8 cellular contexts compared by ENCODE assay signal in genomic region chr16:5072334-5073278, GRCh38. TPM values are rescaled to one million over a fixed set of nuclear protein-coding genes. Genes with fewer than 3 reads are reported as not detected.
A peak's percentile ranks its signal among the peaks of the same experiment; 100 is the strongest.
DNase-seq lines count a peak whose midpoint lies in the region; ATAC-seq and TF ChIP-seq lines count a peak whose summit lies in the region.

No MANE protein-coding gene starts in this region.

- CTCF ChIA-PET in SK-N-SH (lab: Yijun Ruan, JAX), result interaction anchor here (1.1 to 1.5 kb wide), 4 partner anchors 9 to 14 kb away, joined by 3 to 8 read pairs (median 4); no protein-coding TSS in a partner anchor

- peak overlapping the region; percentile 73 for H3K9ac ChIP-seq in SK-N-SH

- no peak for TF ChIP-seq CTCF in SK-N-SH (IDR thresholded peaks at IDR 0.05)
- TF ChIP-seq CTCF in foreskin keratinocyte (conservative IDR thresholded peaks at IDR 0.05), result no peak
- TF ChIP-seq CTCF in sigmoid colon (IDR thresholded peaks at IDR 0.05), result no peak

- TF ChIP-seq RAD21 in SK-N-SH (IDR thresholded peaks at IDR 0.05; ENCODE audit: low read length), result no peak

- no peaks in the 10 kb centered on the region for H3K9me2 ChIP-seq in SK-N-SH

- H3K27ac ChIP-seq in SK-N-SH (ENCODE audit: low read depth in 2 of 2, low read length in 1 of 2), result peak overlapping the region; percentile 62 to 74; a peak in 3 of 4 replicates
- peak overlapping the region; percentile 31 for H3K27ac ChIP-seq in foreskin keratinocyte
- H3K27ac ChIP-seq in sigmoid colon, result peak overlapping the region; percentile 76 to 84 (median 78)

- H4K20me1 ChIP-seq in SK-N-SH (ENCODE audit: insufficient read depth), result no peaks in the 10 kb centered on the region

- DNase-seq in SK-N-SH (peak; percentile 8), foreskin keratinocyte (no peak), sigmoid colon (peak; percentile 51), kidney glomerular epithelial cell (lab: John Stamatoyannopoulos, UW) (no peak), cortex of kidney (lab: John Stamatoyannopoulos, UW) (no peak), HPDE6-E6E7 (ENCODE audit: extremely low spot score) (no peak)

- peak; percentile 10 for ATAC-seq in GM18508 (IDR thresholded peaks at IDR 0.05; ENCODE audit: insufficient read depth, unreplicated experiment)
- no peak for ATAC-seq in foreskin keratinocyte
- no peak for ATAC-seq in GM18868 (IDR thresholded peaks at IDR 0.05; ENCODE audit: unreplicated experiment)

- 56% methylated on average over 11 of the region's 12 CpGs for WGBS in SK-N-SH (ENCODE audit: low lambda C conversion rate)
- WGBS in sigmoid colon, 2 donors, result 57 to 65% methylated on average over 12 of the region's 12 CpGs

- H3K4me1 ChIP-seq in SK-N-SH (ENCODE audit: control insufficient read depth in 1 of 2, insufficient read depth in 2 of 2, low read depth in 1 of 2, low read length in 1 of 2) (peaks cover 4 to 6% of the 10 kb centered on the region in 2 experiments; a peak in 1 of 4 replicates), foreskin keratinocyte (no peaks in the 10 kb centered on the region), sigmoid colon (peaks cover 0 to 18% (median 13%) of the 10 kb centered on the region in 4 donors)

- peaks cover 23% of the 10 kb centered on the region; the same call in 1 of the 2 replicates for H3K79me2 ChIP-seq in SK-N-SH (ENCODE audit: insufficient read depth)

- no peaks in the 10 kb centered on the region for H3K9me3 ChIP-seq in SK-N-SH
- no peaks in the 10 kb centered on the region for H3K9me3 ChIP-seq in sigmoid colon

- TF ChIP-seq EP300 in SK-N-SH (IDR thresholded peaks at IDR 0.05; ENCODE audit: borderline replicate concordance in 1 of 2, low read depth in 1 of 2, low read length in 1 of 2) (no peak), sigmoid colon (IDR thresholded peaks at IDR 0.05) (no peak)

- intact Hi-C loops in sigmoid colon (cut with DNase I), result loop anchor here (5.0 kb wide), 1 partner anchor 40 kb away; the partner anchor contains the start of gene NAGPA

- H3K36me3 ChIP-seq in SK-N-SH (replicated peaks in 1 of 2; ENCODE audit: control insufficient read depth in 1 of 2, insufficient read depth in 2 of 2, low read length in 1 of 2) (peaks cover 0 to 14% of the 10 kb centered on the region in 2 experiments), sigmoid colon (peaks cover 6 to 33% (median 15%) of the 10 kb centered on the region in 4 donors)

- H3K27me3 ChIP-seq in SK-N-SH (ENCODE audit: insufficient read depth) (no peaks in the 10 kb centered on the region), foreskin keratinocyte (no peaks in the 10 kb centered on the region), sigmoid colon (no peaks in the 10 kb centered on the region)

- TF ChIP-seq POLR2A in sigmoid colon (IDR thresholded peaks at IDR 0.05), result no peak

- POLR2A ChIA-PET in SK-N-SH (lab: Yijun Ruan, JAX), result interaction anchor here (0.9 kb wide), 1 partner anchor 16 kb away, joined by 3 read pairs; no protein-coding TSS in a partner anchor

- H3K4me3 ChIP-seq in SK-N-SH (ENCODE audit: low read depth in 2 of 2, low read length in 1 of 2), result peak overlapping the region; percentile 79 to 82
- peak overlapping the region; percentile 58 to 81 (median 66) for H3K4me3 ChIP-seq in sigmoid colon

- no peaks in the 10 kb centered on the region for H3F3A ChIP-seq in SK-N-SH (replicated peaks; ENCODE audit: insufficient read depth)

- peak overlapping the region; percentile 96 for H2AFZ ChIP-seq in SK-N-SH (ENCODE audit: low read depth)

- peak overlapping the region; percentile 80 for H3K4me2 ChIP-seq in SK-N-SH

TF ChIP-seq in SK-N-SH, 30 proteins besides CTCF, POLR2A, EP300 and RAD21:
- TF ChIP-seq MAX (IDR thresholded peaks at IDR 0.05; ENCODE audit: low read depth) (no peak), RXRA (IDR thresholded peaks at IDR 0.05; ENCODE audit: borderline replicate concordance, low read depth) (no peak), SMC3 (IDR thresholded peaks at IDR 0.05; ENCODE audit: low read depth, low read length) (no peak), FOXM1 (IDR thresholded peaks at IDR 0.05; ENCODE audit: low read depth) (no peak), RFX5 (IDR thresholded peaks at IDR 0.05; ENCODE audit: low read length) (no peak), RCOR1 (IDR thresholded peaks at IDR 0.05; ENCODE audit: low read length) (no peak), FOXJ3 (CRISPR knock-in tag; IDR thresholded peaks at IDR 0.05) (no peak), NRF1 (IDR thresholded peaks at IDR 0.05; ENCODE audit: low read depth, low read length) (no peak), MEF2A (IDR thresholded peaks at IDR 0.05; ENCODE audit: borderline replicate concordance, low read depth) (no peak)
- TF ChIP-seq, protein P1, sequence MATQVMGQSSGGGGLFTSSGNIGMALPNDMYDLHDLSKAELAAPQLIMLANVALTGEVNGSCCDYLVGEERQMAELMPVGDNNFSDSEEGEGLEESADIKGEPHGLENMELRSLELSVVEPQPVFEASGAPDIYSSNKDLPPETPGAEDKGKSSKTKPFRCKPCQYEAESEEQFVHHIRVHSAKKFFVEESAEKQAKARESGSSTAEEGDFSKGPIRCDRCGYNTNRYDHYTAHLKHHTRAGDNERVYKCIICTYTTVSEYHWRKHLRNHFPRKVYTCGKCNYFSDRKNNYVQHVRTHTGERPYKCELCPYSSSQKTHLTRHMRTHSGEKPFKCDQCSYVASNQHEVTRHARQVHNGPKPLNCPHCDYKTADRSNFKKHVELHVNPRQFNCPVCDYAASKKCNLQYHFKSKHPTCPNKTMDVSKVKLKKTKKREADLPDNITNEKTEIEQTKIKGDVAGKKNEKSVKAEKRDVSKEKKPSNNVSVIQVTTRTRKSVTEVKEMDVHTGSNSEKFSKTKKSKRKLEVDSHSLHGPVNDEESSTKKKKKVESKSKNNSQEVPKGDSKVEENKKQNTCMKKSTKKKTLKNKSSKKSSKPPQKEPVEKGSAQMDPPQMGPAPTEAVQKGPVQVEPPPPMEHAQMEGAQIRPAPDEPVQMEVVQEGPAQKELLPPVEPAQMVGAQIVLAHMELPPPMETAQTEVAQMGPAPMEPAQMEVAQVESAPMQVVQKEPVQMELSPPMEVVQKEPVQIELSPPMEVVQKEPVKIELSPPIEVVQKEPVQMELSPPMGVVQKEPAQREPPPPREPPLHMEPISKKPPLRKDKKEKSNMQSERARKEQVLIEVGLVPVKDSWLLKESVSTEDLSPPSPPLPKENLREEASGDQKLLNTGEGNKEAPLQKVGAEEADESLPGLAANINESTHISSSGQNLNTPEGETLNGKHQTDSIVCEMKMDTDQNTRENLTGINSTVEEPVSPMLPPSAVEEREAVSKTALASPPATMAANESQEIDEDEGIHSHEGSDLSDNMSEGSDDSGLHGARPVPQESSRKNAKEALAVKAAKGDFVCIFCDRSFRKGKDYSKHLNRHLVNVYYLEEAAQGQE (IDR thresholded peaks at IDR 0.05; ENCODE audit: low read depth, low read length), result no peak

RNA-seq across cellular contexts. Expression of gene ALG1, which starts 1.0 kb away (rescaled TPM):
- polyA plus RNA-seq in SK-N-SH (2012; rRNA removed) (27.0 and 32.2 TPM in 2 replicates), foreskin keratinocyte (24.1 and 25.2 TPM in 2 replicates), sigmoid colon (10 to 100 TPM in 1 of 3 donors, 1 to 10 TPM in 2; 2.4 to 35.0 (median 4.2) TPM)
- polyA plus RNA-seq in SK-N-SH (2012; cell fraction: cytosol; rRNA removed), result 17.3 and 21.9 TPM in 2 replicates
- 24.4 and 24.7 TPM in 2 replicates for polyA plus RNA-seq in SK-N-SH (2012; cell fraction: nucleus; rRNA removed)
- total RNA-seq in foreskin keratinocyte (23.4 and 24.0 TPM in 2 replicates), sigmoid colon (10 to 100 TPM in 3 of 4 donors, 1 to 10 TPM in 1; 9.7 to 30.4 (median 14.3) TPM)

RNA-seq across cellular contexts. Expression of gene C16orf89, which starts 6.8 kb away (rescaled TPM):
- polyA plus RNA-seq in SK-N-SH (2012; rRNA removed) (0.18 TPM in 1 of 2 replicates, not detected in the other), foreskin keratinocyte (not detected in 2 replicates), sigmoid colon (1 to 10 TPM; 2.5 to 6.6 (median 2.7) TPM)
- 0.07 TPM in 1 of 2 replicates, not detected in the other for polyA plus RNA-seq in SK-N-SH (2012; cell fraction: cytosol; rRNA removed)
- 0.04 TPM in 1 of 2 replicates, not detected in the other for polyA plus RNA-seq in SK-N-SH (2012; cell fraction: nucleus; rRNA removed)
- total RNA-seq in foreskin keratinocyte (not detected in 2 replicates), sigmoid colon (10 to 100 TPM in 3 of 4 donors, 1 to 10 TPM in 1; 4.6 to 15.7 (median 13.4) TPM)

RNA-seq across cellular contexts. Expression of gene EEF2KMT, which starts 25.0 kb away (rescaled TPM):
- polyA plus RNA-seq in SK-N-SH (2012; rRNA removed) (12.5 and 12.9 TPM in 2 replicates), foreskin keratinocyte (21.5 and 24.2 TPM in 2 replicates), sigmoid colon (1 to 10 TPM; 4.2 to 9.8 (median 7.2) TPM)
- polyA plus RNA-seq in SK-N-SH (2012; cell fraction: cytosol; rRNA removed), result 5.7 and 8.3 TPM in 2 replicates
- 18.1 and 19.8 TPM in 2 replicates for polyA plus RNA-seq in SK-N-SH (2012; cell fraction: nucleus; rRNA removed)
- total RNA-seq in foreskin keratinocyte (17.9 and 19.1 TPM in 2 replicates), sigmoid colon (10 to 100 TPM in 2 of 4 donors, 1 to 10 TPM in 2; 8.1 to 11.1 (median 9.6) TPM)

RNA-seq across cellular contexts. Expression of gene NAGPA, which starts 38.9 kb away (rescaled TPM):
- 15.5 and 16.5 TPM in 2 replicates for polyA plus RNA-seq in SK-N-SH (2012; rRNA removed)
- 6.7 and 12.7 TPM in 2 replicates for polyA plus RNA-seq in SK-N-SH (2012; cell fraction: cytosol; rRNA removed)
- polyA plus RNA-seq in SK-N-SH (2012; cell fraction: nucleus; rRNA removed), result 37.6 and 45.0 TPM in 2 replicates
- 11.0 and 12.3 TPM in 2 replicates for total RNA-seq in foreskin keratinocyte
- 10.9 and 11.0 TPM in 2 replicates for polyA plus RNA-seq in foreskin keratinocyte
- total RNA-seq in sigmoid colon, result 10 to 100 TPM; 11.7 to 30.7 (median 17.1) TPM
- 10 to 100 TPM; 10.8 to 20.3 (median 14.8) TPM for polyA plus RNA-seq in sigmoid colon

Comparison
In these comparisons a context has a peak if more than half of its experiments do, and no peak if none do; other contexts are left out.
1. DNase-seq: peak in SK-N-SH (single experiment) and sigmoid colon (single experiment); none in foreskin keratinocyte (0 of 2), kidney glomerular epithelial cell (single experiment), cortex of kidney (single experiment) and HPDE6-E6E7 (single experiment).
2. Peak in every context shown above with its lines, with median percentiles within 50 percentile points of each other: H3K27ac ChIP-seq.